In the genomic region with DNA sequence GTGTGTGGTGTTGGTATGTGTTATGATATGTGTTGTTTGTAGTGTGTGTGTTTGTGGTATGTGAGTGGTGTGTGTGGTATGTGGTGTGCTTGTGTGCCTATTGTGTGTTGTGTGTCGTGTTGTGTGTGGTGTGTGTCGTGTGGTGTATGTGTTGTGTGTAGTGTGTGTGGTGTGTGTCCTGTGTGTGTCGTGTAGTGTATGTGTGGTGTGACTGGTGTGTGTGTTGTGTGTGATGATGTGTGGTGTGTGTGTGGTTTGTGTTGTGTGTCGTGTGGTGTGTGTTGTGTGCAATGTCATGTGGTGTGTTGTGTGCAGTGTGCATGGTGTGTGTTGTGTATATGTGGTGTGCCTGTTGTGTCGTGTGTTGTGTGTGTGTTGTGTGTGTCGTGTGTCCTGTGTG, we compare ENCODE assay signal across 2 cellular contexts.
TF ChIP-seq lines count a peak whose summit lies in the region.

No MANE protein-coding gene starts in this region.

TF ChIP-seq in HEK293, 187 proteins besides CTCF, POLR2A, EP300 and RAD21 (continued from another document):
- TF ChIP-seq, protein P1, sequence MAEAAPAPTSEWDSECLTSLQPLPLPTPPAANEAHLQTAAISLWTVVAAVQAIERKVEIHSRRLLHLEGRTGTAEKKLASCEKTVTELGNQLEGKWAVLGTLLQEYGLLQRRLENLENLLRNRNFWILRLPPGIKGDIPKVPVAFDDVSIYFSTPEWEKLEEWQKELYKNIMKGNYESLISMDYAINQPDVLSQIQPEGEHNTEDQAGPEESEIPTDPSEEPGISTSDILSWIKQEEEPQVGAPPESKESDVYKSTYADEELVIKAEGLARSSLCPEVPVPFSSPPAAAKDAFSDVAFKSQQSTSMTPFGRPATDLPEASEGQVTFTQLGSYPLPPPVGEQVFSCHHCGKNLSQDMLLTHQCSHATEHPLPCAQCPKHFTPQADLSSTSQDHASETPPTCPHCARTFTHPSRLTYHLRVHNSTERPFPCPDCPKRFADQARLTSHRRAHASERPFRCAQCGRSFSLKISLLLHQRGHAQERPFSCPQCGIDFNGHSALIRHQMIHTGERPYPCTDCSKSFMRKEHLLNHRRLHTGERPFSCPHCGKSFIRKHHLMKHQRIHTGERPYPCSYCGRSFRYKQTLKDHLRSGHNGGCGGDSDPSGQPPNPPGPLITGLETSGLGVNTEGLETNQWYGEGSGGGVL (tag by site-specific recombination; IDR thresholded peaks at IDR 0.05), result no peak
- TF ChIP-seq ZNF670 (tag by site-specific recombination; IDR thresholded peaks at IDR 0.05; ENCODE audit: low read depth), result 0 out of 2 replicates have a peak, but pooled peaks have one; percentile 29
- no peak for TF ChIP-seq IKZF3 (tag by site-specific recombination; IDR thresholded peaks at IDR 0.05)
- 0 out of 2 replicates have a peak, but pooled peaks have one; percentile 47 for TF ChIP-seq ZNF621 (tag by site-specific recombination; IDR thresholded peaks at IDR 0.05)
- TF ChIP-seq SETDB1 (IDR thresholded peaks at IDR 0.05; ENCODE audit: insufficient read length, low read length), result no peak
- no peak for TF ChIP-seq ZNF350 (tag by site-specific recombination; IDR thresholded peaks at IDR 0.05)
- TF ChIP-seq ZNF174 (tag by site-specific recombination; IDR thresholded peaks at IDR 0.05), result no peak
- TF ChIP-seq ZNF76 (tag by site-specific recombination; IDR thresholded peaks at IDR 0.05; ENCODE audit: borderline replicate concordance, low read depth), result no peak
- TF ChIP-seq ZNF239 (tag by site-specific recombination; IDR thresholded peaks at IDR 0.05), result no peak

TF ChIP-seq in H1, 55 proteins besides CTCF, POLR2A, EP300 and RAD21 (continued from another document):
- TF ChIP-seq BCL11A (IDR thresholded peaks at IDR 0.05; ENCODE audit: low read depth in 2 of 2, low read length in 2 of 2) (no peak), CBX5 (IDR thresholded peaks at IDR 0.05; ENCODE audit: low read depth, low read length) (no peak), BACH1 (IDR thresholded peaks at IDR 0.05; ENCODE audit: low read length) (no peak), TBP (IDR thresholded peaks at IDR 0.05; ENCODE audit: low read depth, low read length) (no peak), TCF12 (IDR thresholded peaks at IDR 0.05; ENCODE audit: low read depth, low read length) (no peak), GTF2F1 (IDR thresholded peaks at IDR 0.05; ENCODE audit: borderline replicate concordance, low read depth, low read length) (no peak), SIRT6 (IDR thresholded peaks at IDR 0.05; ENCODE audit: low read length) (no peak), CBX8 (IDR thresholded peaks at IDR 0.05; ENCODE audit: borderline replicate concordance, low read depth, low read length) (no peak), RBBP5 (IDR thresholded peaks at IDR 0.05; ENCODE audit: borderline replicate concordance, low read depth, low read length) (no peak)
